Comparison of ENCODE assay signal across 9 cellular contexts in genomic region chr3:126082334-126083137, GRCh38. TPM values are rescaled to one million over a fixed set of nuclear protein-coding genes. Genes with fewer than 3 reads are reported as not detected.
DNase-seq lines count a peak whose midpoint lies in the region; ATAC-seq and TF ChIP-seq lines count a peak whose summit lies in the region.
"Had no signal": no experiment of that assay in that cellular context is flagged by ENCODE, and none has a peak within 500 bp of the region (broad histone marks: within the 10 kb centered on the region; RNA-seq: fewer than 3 reads in every experiment).

No MANE protein-coding gene starts in this region.

- H3K4me3 ChIP-seq in BE2C (ENCODE audit: low read depth, low read length) (peak overlapping the region; percentile 69), HUES6 (ENCODE audit: low read depth, low read length) (peak overlapping the region; percentile 88)
- no peak overlapping the region for H3K4me3 ChIP-seq in naive thymus-derived CD4-positive, alpha-beta T cell (ENCODE audit: low read length)

- H3K9me3 ChIP-seq in BE2C = 0 out of 2 replicates have a peak, but pooled peaks cover 2% of the 10 kb centered on the region
- H3K9me3 ChIP-seq in HUES6 (ENCODE audit: control insufficient read depth, insufficient read depth, low read depth, low read length) = peaks cover 18% of the 10 kb centered on the region
- no peaks in the 10 kb centered on the region for H3K9me3 ChIP-seq in naive thymus-derived CD4-positive, alpha-beta T cell (ENCODE audit: control insufficient read depth in 2 of 3, low read length in 3 of 3)

- H3K4me1 ChIP-seq in BE2C = no peaks in the 10 kb centered on the region
- H3K4me1 ChIP-seq in HUES6 (ENCODE audit: control insufficient read depth, insufficient read depth, low read length) = no peaks in the 10 kb centered on the region
- peaks cover 0 to 16% of the 10 kb centered on the region in 2 donors for H3K4me1 ChIP-seq in naive thymus-derived CD4-positive, alpha-beta T cell (ENCODE audit: control insufficient read depth in 2 of 2, insufficient read depth in 2 of 2, low read length in 2 of 2)

- no peaks in the 10 kb centered on the region for H3K36me3 Mint-ChIP-seq in MCF 10A (ENCODE audit: insufficient read depth, unreplicated experiment)
- H3K36me3 Mint-ChIP-seq in naive thymus-derived CD4-positive, alpha-beta T cell = peaks cover 0 to 10% (median under 1%) of the 10 kb centered on the region in 5 donors

- no peaks in the 10 kb centered on the region for H3K27me3 Mint-ChIP-seq in MCF 10A (ENCODE audit: insufficient read depth, unreplicated experiment)
- H3K27me3 Mint-ChIP-seq in naive thymus-derived CD4-positive, alpha-beta T cell = peaks cover 0 to 2% (median 0%) of the 10 kb centered on the region in 5 donors

- ATAC-seq in naive thymus-derived CD4-positive, alpha-beta T cell = no peak
- no peak for ATAC-seq in HG03135 (IDR thresholded peaks at IDR 0.05; ENCODE audit: unreplicated experiment)

- TSS peak; percentile 43 for BruUV-seq in MCF 10A (replicated peaks; lab: Mats Ljungman, UMichigan)

- no peak overlapping the region for H3K9ac ChIP-seq in HUES6 (ENCODE audit: low read length)

- DNase-seq in BE2C (no peak), MCF 10A (ENCODE audit: unreplicated experiment) (no peak), Kasumi-1 (lab: John Stamatoyannopoulos, UW) (no peak), mucosa of gallbladder (ENCODE audit: low spot score) (no peak)
- no peak for DNase-seq in naive thymus-derived CD4-positive, alpha-beta T cell
- DNase-seq in stimulated activated CD4-positive, alpha-beta T cell treated with anti-CD3 and anti-CD28 coated beads, Interleukin-4, amount 100 ng/mL, for 24 hours = no peak
- DNase-seq: NCI-H524 treated with DMSO at 0.1 percent for 48 hours had no signal

- POLR2A ChIA-PET in MCF 10A (lab: Yijun Ruan, JAX) = interaction anchor here (0.6 to 1.8 kb wide), 4 partner anchors 11 to 126 kb away, joined by 3 to 7 read pairs (median 3); no protein-coding TSS in a partner anchor
- POLR2A ChIA-PET in naive thymus-derived CD4-positive, alpha-beta T cell (lab: Charles Lee) = interaction anchor here (0.6 kb wide), 1 partner anchor 68 kb away, joined by 3 read pairs; no protein-coding TSS in a partner anchor

- TF ChIP-seq CTCF in BE2C (IDR thresholded peaks at IDR 0.05; ENCODE audit: low read depth, low read length) = no peak
- TF ChIP-seq CTCF in MCF 10A (IDR thresholded peaks at IDR 0.05; ENCODE audit: unreplicated experiment) = no peak

- H3K4me1 Mint-ChIP-seq in MCF 10A (ENCODE audit: insufficient read depth, unreplicated experiment) = peaks cover 15% of the 10 kb centered on the region
- peaks cover 13 to 27% (median 20%) of the 10 kb centered on the region in 7 donors for H3K4me1 Mint-ChIP-seq in naive thymus-derived CD4-positive, alpha-beta T cell

- CTCF ChIA-PET in MCF 10A (lab: Yijun Ruan, JAX) = interaction anchor here (0.6 to 0.7 kb wide), 3 partner anchors 13 to 365 kb away, joined by 3 to 4 read pairs (median 3); no protein-coding TSS in a partner anchor
- CTCF ChIA-PET in naive thymus-derived CD4-positive, alpha-beta T cell (lab: Charles Lee) = no interaction called here

- H3K27ac ChIP-seq in HUES6 (ENCODE audit: low read depth, low read length) = no peak overlapping the region
- H3K27ac ChIP-seq in naive thymus-derived CD4-positive, alpha-beta T cell (ENCODE audit: low read depth, low read length) = peak overlapping the region; percentile 91

- intact Hi-C loops in MCF 10A (cut with micrococcal nuclease) = loop anchor here (5.0 kb wide), 2 partner anchors 90 to 110 kb away; no protein-coding TSS in a partner anchor
- intact Hi-C loops in naive thymus-derived CD4-positive, alpha-beta T cell (cut with micrococcal nuclease) = loop anchor here (1.0 to 10.0 kb wide), 10 partner anchors 110 to 1592 kb away; partner anchors contain the start of genes UMPS (in 2 of the 2), ABTB1 (in 1 of the 2), MCM2 (in 1 of the 2) and OSBPL11 (in 1 of the 2)

- no peaks in the 10 kb centered on the region for H3K36me3 ChIP-seq in BE2C
- H3K36me3 ChIP-seq in HUES6 (ENCODE audit: control insufficient read depth, insufficient read depth, low read length) = no peaks in the 10 kb centered on the region
- no peaks in the 10 kb centered on the region for H3K36me3 ChIP-seq in naive thymus-derived CD4-positive, alpha-beta T cell (ENCODE audit: control insufficient read depth in 2 of 3, insufficient read depth in 3 of 3, low read length in 3 of 3)

- no peaks in the 10 kb centered on the region for H3K9me3 Mint-ChIP-seq in MCF 10A (ENCODE audit: unreplicated experiment)
- H3K9me3 Mint-ChIP-seq in naive thymus-derived CD4-positive, alpha-beta T cell = peaks cover 0 to 4% (median 0%) of the 10 kb centered on the region in 11 donors

- H3K4me3 Mint-ChIP-seq in MCF 10A (ENCODE audit: unreplicated experiment) = peak overlapping the region; percentile 82
- H3K4me3 Mint-ChIP-seq in naive thymus-derived CD4-positive, alpha-beta T cell = peak overlapping the region; percentile 82 to 94 (median 91)

- H3K27me3 ChIP-seq in BE2C = no peaks in the 10 kb centered on the region
- no peaks in the 10 kb centered on the region for H3K27me3 ChIP-seq in HUES6 (ENCODE audit: control insufficient read depth, insufficient read depth, low read length)
- H3K27me3 ChIP-seq in naive thymus-derived CD4-positive, alpha-beta T cell (ENCODE audit: control insufficient read depth in 2 of 2, insufficient read depth in 2 of 2, low read length in 2 of 2) = no peaks in the 10 kb centered on the region

- H3K27ac Mint-ChIP-seq in MCF 10A (ENCODE audit: low read depth, unreplicated experiment) = peak overlapping the region; percentile 89
- H3K27ac Mint-ChIP-seq in naive thymus-derived CD4-positive, alpha-beta T cell = peak overlapping the region; percentile 87 to 96 (median 91)

RNA-seq across cellular contexts. Expression of gene SLC41A3, which starts 1.4 kb away (rescaled TPM):
- 47.6 TPM for polyA plus RNA-seq in BE2C (2012; ENCODE audit: insufficient read depth, insufficient read length, low read depth)
- total RNA-seq in MCF 10A (2022) (34.9 and 43.2 TPM in 2 replicates), mucosa of gallbladder (95.5 TPM)
- total RNA-seq in naive thymus-derived CD4-positive, alpha-beta T cell = 10 to 100 TPM; 24.1 to 33.6 (median 29.6) TPM
- polyA plus RNA-seq in naive thymus-derived CD4-positive, alpha-beta T cell = 10 to 100 TPM; 26.5 to 31.2 TPM
